ENCODE assay signal across 16 cellular contexts in the genomic region with DNA sequence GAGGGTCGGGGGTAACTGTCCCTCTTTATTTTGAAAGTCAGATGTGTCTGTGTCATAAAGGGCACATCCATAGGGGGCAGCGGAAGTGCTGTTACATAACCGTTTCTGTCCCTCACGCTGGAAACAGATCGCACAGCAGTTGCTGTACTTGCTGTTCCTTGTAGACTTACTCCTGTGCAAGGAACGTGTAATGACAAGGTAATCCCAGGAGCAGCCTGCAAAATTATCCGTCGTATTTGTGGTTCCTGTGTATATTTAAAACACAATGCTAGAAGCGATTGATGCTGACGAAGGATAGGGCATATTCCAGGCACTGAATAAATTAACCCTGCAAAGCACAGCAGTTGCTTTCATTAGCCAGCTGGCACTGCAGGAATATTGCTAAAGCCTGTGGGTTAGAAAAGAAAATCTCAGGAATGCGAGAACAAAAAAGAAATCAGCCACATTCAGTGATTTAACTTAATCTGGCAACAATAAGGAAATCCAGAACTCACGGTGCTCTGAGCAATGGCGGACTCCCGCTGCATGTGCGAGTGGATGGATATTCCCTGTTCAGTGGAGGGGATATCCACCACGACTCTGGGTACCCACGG.
DNase-seq lines count a peak whose midpoint lies in the region; TF ChIP-seq lines count a peak whose summit lies in the region.
"Had no signal": no experiment of that assay in that cellular context is flagged by ENCODE, and none has a peak within 500 bp of the region (broad histone marks: within the 10 kb centered on the region; RNA-seq: fewer than 3 reads in every experiment).

No MANE protein-coding gene starts in this region.

- peaks cover 10% of the 10 kb centered on the region for H3K4me1 Mint-ChIP-seq in glutamatergic neuron (ENCODE audit: low read depth, unreplicated experiment)

- H3K4me1 ChIP-seq in KMS-11 (ENCODE audit: low read depth, poor library complexity, severe bottlenecking): peaks cover 41% of the 10 kb centered on the region
- H3K4me1 ChIP-seq: pancreas, Peyer's patch had no signal

- peak overlapping the region; percentile 71 for H3K4me2 ChIP-seq in KMS-11

- no peaks in the 10 kb centered on the region for H3K79me2 ChIP-seq in KMS-11 (ENCODE audit: insufficient read depth, low read depth)

- H4K20me1 ChIP-seq in KMS-11 (ENCODE audit: insufficient read depth): no peaks in the 10 kb centered on the region

- DNase-seq in glutamatergic neuron (no peak), NCI-H345 treated with DMSO at 0.1 percent for 48 hours (lab: John Stamatoyannopoulos, UW; ENCODE audit: unreplicated experiment) (no peak), GM19238 (ENCODE audit: insufficient read length, low spot score) (no peak)
- DNase-seq in stimulated activated CD4-positive, alpha-beta T cell treated with anti-CD3 and anti-CD28 coated beads, Interleukin-1b, Interleukin-23, amount 100 ng/mL, for 48 hours: no peak
- DNase-seq: activated CD4-positive, alpha-beta T cell treated with anti-CD3 and anti-CD28 coated beads, Interleukin-2, amount 50 U/mL, for 4 hours; activated naive CD8-positive, alpha-beta T cell treated with anti-CD3 and anti-CD28 coated beads, Interleukin-2, amount 10 ng/mL, durations not matched to agents 7 days and 5 days; activated T-cell treated with anti-CD3 and anti-CD28 coated beads, Interleukin-2, amount 50 U/mL, for 48 hours; cortex of kidney; NCI-H510A treated with DMSO at 0.1 percent for 48 hours; pancreas; Peyer's patch; stomach had no signal

- H3K27ac Mint-ChIP-seq in glutamatergic neuron (ENCODE audit: unreplicated experiment): peak overlapping the region; percentile 85
- H3K27ac Mint-ChIP-seq: activated naive CD8-positive, alpha-beta T cell treated with anti-CD3 and anti-CD28 coated beads, Interleukin-2, amount 10 ng/mL, durations not matched to agents 7 days and 5 days had no signal

- H3K27ac ChIP-seq in KMS-11 (no peak overlapping the region; the same call in 1 of the 2 replicates), angular gyrus (ENCODE audit: low read depth, low read length) (peak overlapping the region; percentile 69), skin epidermis (peak overlapping the region in 13 of 21 experiments; percentile 0 to 66 (median 35))
- H3K27ac ChIP-seq: epithelial cell of prostate, pancreas had no signal

- peaks cover 6% of the 10 kb centered on the region for H3K36me3 Mint-ChIP-seq in glutamatergic neuron (ENCODE audit: unreplicated experiment)
- H3K36me3 Mint-ChIP-seq: activated naive CD8-positive, alpha-beta T cell treated with anti-CD3 and anti-CD28 coated beads, Interleukin-2, amount 10 ng/mL, durations not matched to agents 7 days and 5 days had no signal

- H3K9ac ChIP-seq in KMS-11: no peak overlapping the region

- H3K27me3 ChIP-seq in KMS-11 (ENCODE audit: insufficient read depth, low read depth): no peaks in the 10 kb centered on the region
- H3K27me3 ChIP-seq: pancreas, Peyer's patch had no signal

- H2AFZ ChIP-seq in KMS-11 (ENCODE audit: low read depth): no peak overlapping the region

- no peak for TF ChIP-seq CTCF in KMS-11 (conservative IDR thresholded peaks at IDR 0.05; ENCODE audit: low read depth, low read length)
- no peak for TF ChIP-seq CTCF in glutamatergic neuron (IDR thresholded peaks at IDR 0.05; ENCODE audit: partially characterized antibody, unreplicated experiment)

- peaks cover 6% of the 10 kb centered on the region for H3K9me3 Mint-ChIP-seq in glutamatergic neuron (ENCODE audit: unreplicated experiment)
- H3K9me3 Mint-ChIP-seq: activated naive CD8-positive, alpha-beta T cell treated with anti-CD3 and anti-CD28 coated beads, Interleukin-2, amount 10 ng/mL, durations not matched to agents 7 days and 5 days had no signal

- peaks cover 3% of the 10 kb centered on the region for H3K27me3 Mint-ChIP-seq in glutamatergic neuron (ENCODE audit: unreplicated experiment)

- no peak overlapping the region for H3K4me3 ChIP-seq in KMS-11 (IDR thresholded peaks at IDR 0.05; ENCODE audit: insufficient read depth, low read depth, low read length)
- no peak overlapping the region for H3K4me3 ChIP-seq in skin epidermis
- H3K4me3 ChIP-seq: pancreas, Peyer's patch, stomach had no signal

- H3K4me3 Mint-ChIP-seq in glutamatergic neuron (ENCODE audit: unreplicated experiment): no peak overlapping the region
- H3K4me3 Mint-ChIP-seq: activated naive CD8-positive, alpha-beta T cell treated with anti-CD3 and anti-CD28 coated beads, Interleukin-2, amount 10 ng/mL, durations not matched to agents 7 days and 5 days had no signal

- no peaks in the 10 kb centered on the region for H3K36me3 ChIP-seq in KMS-11 (ENCODE audit: insufficient read depth)
- H3K36me3 ChIP-seq: pancreas, Peyer's patch, stomach had no signal
